13 cellular contexts compared by ENCODE assay signal in genomic region chr2:105118960-105119359, GRCh38.
DNase-seq lines count a peak whose midpoint lies in the region; ATAC-seq, FAIRE-seq and TF ChIP-seq lines count a peak whose summit lies in the region.
"Had no signal": no experiment of that assay in that cellular context is flagged by ENCODE, and none has a peak within 500 bp of the region (broad histone marks: within the 10 kb centered on the region; RNA-seq: fewer than 3 reads in every experiment).

No MANE protein-coding gene starts in this region.

- intact Hi-C loops in Right ventricle myocardium superior (cut with DNase I) (no loop called here), upper lobe of right lung (cut with DNase I) (loop anchor here (5.0 kb wide), 1 partner anchor 118 kb away; no protein-coding TSS in a partner anchor)

- DNase-seq in cardiac muscle cell (ENCODE audit: low read depth in 1 of 2, low spot score in 1 of 2) (peak; percentile 10 to 47), Right ventricle myocardium superior (no peak), bronchial epithelial cell (ENCODE audit: low read depth) (no peak), kidney epithelial cell (ENCODE audit: low read depth) (no peak), upper lobe of right lung (no peak), HT-29 (ENCODE audit: low spot score) (no peak), MG63 (no peak)
- DNase-seq: activated CD8-positive, alpha-beta memory T cell treated with anti-CD3 and anti-CD28 coated beads for 24 hours; BE2C; small intestine had no signal

- TF ChIP-seq CTCF in cardiac muscle cell (IDR thresholded peaks at IDR 0.05; ENCODE audit: low read depth, low read length) (peak; percentile 49), bronchial epithelial cell (IDR thresholded peaks at IDR 0.05; ENCODE audit: insufficient read depth, low read length, severe bottlenecking) (peak; percentile 35), kidney epithelial cell (IDR thresholded peaks at IDR 0.05; ENCODE audit: insufficient read depth, low read length, poor library complexity, severe bottlenecking) (peak; percentile 47), upper lobe of right lung (IDR thresholded peaks at IDR 0.05) (no peak)

- H3K27ac ChIP-seq in cardiac muscle cell = no peak overlapping the region
- no peak overlapping the region for H3K27ac ChIP-seq in upper lobe of right lung
- H3K27ac ChIP-seq: SK-N-MC had no signal

- FAIRE-seq in bronchial epithelial cell (lab: Jason Lieb, UNC) = no peak
- FAIRE-seq: GM19239 had no signal

- H3K9me3 ChIP-seq in cardiac muscle cell (ENCODE audit: low read depth) (no peaks in the 10 kb centered on the region), upper lobe of right lung (no peaks in the 10 kb centered on the region), MG63 (no peaks in the 10 kb centered on the region)
- H3K9me3 ChIP-seq: BE2C had no signal

- H3K27me3 ChIP-seq in cardiac muscle cell (no peaks in the 10 kb centered on the region), bronchial epithelial cell (ENCODE audit: control insufficient read depth, insufficient read depth, low read length) (no peaks in the 10 kb centered on the region), kidney epithelial cell (ENCODE audit: control insufficient read depth, insufficient read depth, low read length) (no peaks in the 10 kb centered on the region), upper lobe of right lung (no peaks in the 10 kb centered on the region), MG63 (no peaks in the 10 kb centered on the region)
- H3K27me3 ChIP-seq: BE2C had no signal

- H3K4me1 ChIP-seq in cardiac muscle cell (ENCODE audit: low read depth) (peaks cover 5% of the 10 kb centered on the region), upper lobe of right lung (no peaks in the 10 kb centered on the region)

- no peak for ATAC-seq in Right ventricle myocardium superior (ENCODE audit: poor library complexity)
- ATAC-seq in upper lobe of right lung = peak; percentile 32
- ATAC-seq in GM21825 (IDR thresholded peaks at IDR 0.05; ENCODE audit: unreplicated experiment) = no peak

- H3K4me3 ChIP-seq in cardiac muscle cell (no peak overlapping the region), bronchial epithelial cell (ENCODE audit: low read depth, low read length) (no peak overlapping the region), kidney epithelial cell (ENCODE audit: low read depth, low read length) (no peak overlapping the region), upper lobe of right lung (no peak overlapping the region), MG63 (no peak overlapping the region)
- H3K4me3 ChIP-seq: SK-N-MC had no signal

- H3K36me3 ChIP-seq in cardiac muscle cell (no peaks in the 10 kb centered on the region), bronchial epithelial cell (ENCODE audit: control insufficient read depth, insufficient read depth, low read length) (no peaks in the 10 kb centered on the region), kidney epithelial cell (ENCODE audit: control insufficient read depth, insufficient read depth, low read length) (no peaks in the 10 kb centered on the region), upper lobe of right lung (no peaks in the 10 kb centered on the region), MG63 (no peaks in the 10 kb centered on the region)
- H3K36me3 ChIP-seq: BE2C had no signal

Comparison
In these comparisons a context has a peak if more than half of its experiments do, and no peak if none do; other contexts are left out.
1. DNase-seq: peak in cardiac muscle cell (2 of 2); none in Right ventricle myocardium superior (single experiment), bronchial epithelial cell (single experiment), kidney epithelial cell (single experiment), upper lobe of right lung (single experiment), HT-29 (single experiment) and MG63 (single experiment).